13 cellular contexts compared by ENCODE assay signal in the genomic region with DNA sequence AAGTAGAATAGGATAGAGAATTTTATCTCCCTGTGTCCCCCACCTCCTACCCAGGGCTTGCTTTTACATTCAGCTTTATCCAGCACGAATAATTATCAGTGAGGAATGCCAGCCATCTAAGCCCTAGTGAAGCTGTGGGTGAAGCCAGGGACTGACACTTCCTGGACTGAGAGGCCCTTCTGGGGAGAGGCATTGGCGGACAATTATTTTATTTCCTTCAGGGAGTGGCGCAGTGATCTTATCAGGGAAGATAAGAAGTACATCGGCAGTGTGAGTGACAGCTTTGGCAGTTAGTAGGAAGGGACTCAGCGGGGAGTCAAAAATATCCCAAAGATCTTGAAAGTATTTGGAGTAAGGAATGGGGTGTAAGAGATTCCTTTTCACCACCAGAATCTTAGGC. TPM values are rescaled to one million over a fixed set of nuclear protein-coding genes. Genes with fewer than 3 reads are reported as not detected.
DNase-seq lines count a peak whose midpoint lies in the region; ATAC-seq and TF ChIP-seq lines count a peak whose summit lies in the region.
"Had no signal": no experiment of that assay in that cellular context is flagged by ENCODE, and none has a peak within 500 bp of the region (broad histone marks: within the 10 kb centered on the region; RNA-seq: fewer than 3 reads in every experiment).

No MANE protein-coding gene starts in this region.

- peaks cover 7% of the 10 kb centered on the region for H3K9me3 Mint-ChIP-seq in chondrocyte (ENCODE audit: low read depth)
- H3K9me3 Mint-ChIP-seq in naive thymus-derived CD4-positive, alpha-beta T cell, result peaks cover 0 to 8% (median 4%) of the 10 kb centered on the region in 11 donors

- H3K4me1 Mint-ChIP-seq in chondrocyte (ENCODE audit: low read depth), result peaks cover 31% of the 10 kb centered on the region
- H3K4me1 Mint-ChIP-seq in naive thymus-derived CD4-positive, alpha-beta T cell, result peaks cover 0 to 7% (median 0%) of the 10 kb centered on the region in 7 donors
- H3K4me1 Mint-ChIP-seq: CD4-positive, alpha-beta memory T cell had no signal

- no peak overlapping the region for H3K27ac ChIP-seq in lower lobe of right lung
- H3K27ac ChIP-seq in naive thymus-derived CD4-positive, alpha-beta T cell (ENCODE audit: low read depth, low read length), result no peak overlapping the region
- H3K27ac ChIP-seq: 22Rv1, psoas muscle, testis had no signal

- DNase-seq in NCI-H2227 treated with DMSO at 0.1 percent for 48 hours (lab: John Stamatoyannopoulos, UW), result peak; percentile 24
- DNase-seq in NCI-H2227 (lab: John Stamatoyannopoulos, UW; ENCODE audit: unreplicated experiment), result no peak
- no peak for DNase-seq in chondrocyte (ENCODE audit: low spot score)
- DNase-seq in lower lobe of right lung, result no peak
- no peak for DNase-seq in hypothalamus (lab: John Stamatoyannopoulos, UW)
- no peak for DNase-seq in D341Med (ENCODE audit: low spot score)
- DNase-seq in naive thymus-derived CD4-positive, alpha-beta T cell, result no peak

- ATAC-seq in lower lobe of right lung (peak; percentile 17 to 61), GM19452 (IDR thresholded peaks at IDR 0.05; ENCODE audit: unreplicated experiment) (no peak)
- no peak for ATAC-seq in naive thymus-derived CD4-positive, alpha-beta T cell

- intact Hi-C loops in lower lobe of right lung (cut with DNase I), result no loop called here
- intact Hi-C loops in naive thymus-derived CD4-positive, alpha-beta T cell (cut with micrococcal nuclease), result no loop called here

- peaks cover 15% of the 10 kb centered on the region for H3K4me1 ChIP-seq in lower lobe of right lung
- H3K4me1 ChIP-seq in naive thymus-derived CD4-positive, alpha-beta T cell (ENCODE audit: control insufficient read depth in 2 of 2, insufficient read depth in 2 of 2, low read length in 2 of 2), result no peaks in the 10 kb centered on the region
- H3K4me1 ChIP-seq: psoas muscle had no signal

- TF ChIP-seq CTCF in chondrocyte (IDR thresholded peaks at IDR 0.05) (no peak), lower lobe of right lung (IDR thresholded peaks at IDR 0.05) (no peak)

- H3K9me3 ChIP-seq in lower lobe of right lung, result no peaks in the 10 kb centered on the region
- H3K9me3 ChIP-seq in naive thymus-derived CD4-positive, alpha-beta T cell (ENCODE audit: control insufficient read depth in 2 of 3, low read length in 3 of 3), result no peaks in the 10 kb centered on the region
- H3K9me3 ChIP-seq: psoas muscle, testis had no signal

- H3K36me3 ChIP-seq in lower lobe of right lung, result no peaks in the 10 kb centered on the region
- H3K36me3 ChIP-seq in naive thymus-derived CD4-positive, alpha-beta T cell (ENCODE audit: control insufficient read depth in 2 of 3, insufficient read depth in 3 of 3, low read length in 3 of 3), result no peaks in the 10 kb centered on the region

- CTCF ChIA-PET in naive thymus-derived CD4-positive, alpha-beta T cell (lab: Charles Lee), result interaction anchor here (0.7 to 1.2 kb wide), 2 partner anchors 99 to 1262 kb away, joined by 3 read pairs; no protein-coding TSS in a partner anchor

- H3K4me3 ChIP-seq in lower lobe of right lung, result no peak overlapping the region
- no peak overlapping the region for H3K4me3 ChIP-seq in naive thymus-derived CD4-positive, alpha-beta T cell (ENCODE audit: low read length)
- H3K4me3 ChIP-seq: psoas muscle had no signal

- H3K36me3 Mint-ChIP-seq in chondrocyte (ENCODE audit: low read depth), result peaks cover 3% of the 10 kb centered on the region
- peaks cover 3 to 22% (median 7%) of the 10 kb centered on the region in 5 donors for H3K36me3 Mint-ChIP-seq in naive thymus-derived CD4-positive, alpha-beta T cell

- H3K4me3 Mint-ChIP-seq in chondrocyte (ENCODE audit: unreplicated experiment), result peak overlapping the region; percentile 40
- no peak overlapping the region for H3K4me3 Mint-ChIP-seq in naive thymus-derived CD4-positive, alpha-beta T cell
- H3K4me3 Mint-ChIP-seq: activated CD8-positive, alpha-beta T cell treated with anti-CD3 and anti-CD28 coated beads for 36 hours; CD4-positive, alpha-beta memory T cell had no signal

- POLR2A ChIA-PET in naive thymus-derived CD4-positive, alpha-beta T cell (lab: Charles Lee), result no interaction called here

- no peaks in the 10 kb centered on the region for H3K27me3 Mint-ChIP-seq in chondrocyte (ENCODE audit: low read depth)
- peaks cover 0 to 5% (median 2%) of the 10 kb centered on the region in 5 donors for H3K27me3 Mint-ChIP-seq in naive thymus-derived CD4-positive, alpha-beta T cell

- H3K27me3 ChIP-seq in lower lobe of right lung (ENCODE audit: low read depth), result no peaks in the 10 kb centered on the region
- H3K27me3 ChIP-seq in naive thymus-derived CD4-positive, alpha-beta T cell (ENCODE audit: control insufficient read depth in 2 of 2, insufficient read depth in 2 of 2, low read length in 2 of 2), result no peaks in the 10 kb centered on the region
- H3K27me3 ChIP-seq: testis had no signal

- H3K27ac Mint-ChIP-seq in chondrocyte (ENCODE audit: unreplicated experiment), result peak overlapping the region; percentile 87
- H3K27ac Mint-ChIP-seq in naive thymus-derived CD4-positive, alpha-beta T cell, result no peak overlapping the region
- H3K27ac Mint-ChIP-seq: activated CD8-positive, alpha-beta T cell treated with anti-CD3 and anti-CD28 coated beads for 36 hours had no signal

RNA-seq across cellular contexts. Expression of gene RPS23, which starts 34.9 kb away (rescaled TPM):
- 1,222 to 1,372 TPM (median 1,262 TPM) in 3 replicates for total RNA-seq in chondrocyte
- 1,400 TPM for total RNA-seq in lower lobe of right lung
- 1,000 to 10,000 TPM; 2,233 to 4,335 (median 3,874) TPM for total RNA-seq in naive thymus-derived CD4-positive, alpha-beta T cell
- polyA plus RNA-seq in naive thymus-derived CD4-positive, alpha-beta T cell, result 1,000 to 10,000 TPM; 4,331 to 4,971 TPM

Comparison
In these comparisons a context has a peak if more than half of its experiments do, and no peak if none do; other contexts are left out.
1. ATAC-seq: peak in lower lobe of right lung (2 of 2); none in GM19452 (single experiment) and naive thymus-derived CD4-positive, alpha-beta T cell (single experiment).